ENCODE assay signal across 35 cellular contexts in genomic region chr12:48216785-48217184, GRCh38. TPM values are rescaled to one million over a fixed set of nuclear protein-coding genes. Genes with fewer than 3 reads are reported as not detected.
DNase-seq lines count a peak whose midpoint lies in the region; ATAC-seq, FAIRE-seq and TF ChIP-seq lines count a peak whose summit lies in the region.
"Had no signal": no experiment of that assay in that cellular context is flagged by ENCODE, and none has a peak within 500 bp of the region (broad histone marks: within the 10 kb centered on the region; RNA-seq: fewer than 3 reads in every experiment).

No MANE protein-coding gene starts in this region.

- H2BK15ac ChIP-seq in neuronal stem cell (ENCODE audit: low read length): no peak overlapping the region

- no peak overlapping the region for H2AK5ac ChIP-seq in neuronal stem cell (ENCODE audit: low read depth, low read length)

- no TSS peak for BruUV-seq in K562 (replicated peaks; lab: Mats Ljungman, UMichigan)
- BruUV-seq in Caco-2 (replicated peaks; lab: Mats Ljungman, UMichigan): no TSS peak

- no peak for TF ChIP-seq RAD21 in K562 (CRISPR knock-in tag; conservative IDR thresholded peaks at IDR 0.05 in 1 of 2, IDR thresholded peaks at IDR 0.05 in 1 of 2)

- no peak for TF ChIP-seq POLR2A in K562 (conservative IDR thresholded peaks at IDR 0.05)

- POLR2A ChIA-PET in K562 (lab: Yijun Ruan, JAX): no interaction called here
- POLR2A ChIA-PET in Caco-2 (lab: Charles Lee): interaction anchor here (0.5 kb wide), 1 partner anchor 234 kb away, joined by 5 read pairs; no protein-coding TSS in a partner anchor
- POLR2A ChIA-PET in CD8-positive, alpha-beta T cell (lab: Charles Lee): no interaction called here

- intact Hi-C loops in Right ventricle myocardium superior (cut with DNase I): no loop called here
- intact Hi-C loops in K562 (cut with micrococcal nuclease): no loop called here
- intact Hi-C loops in Caco-2 (cut with micrococcal nuclease; ENCODE audit: unreplicated experiment): no loop called here
- intact Hi-C loops in CD8-positive, alpha-beta T cell (cut with DNase I, micrococcal nuclease): no loop called here

- no peaks in the 10 kb centered on the region for H3K9me1 ChIP-seq in K562 (ENCODE audit: control insufficient read depth, insufficient read depth, low read length)

- H2BK120ac ChIP-seq in neuronal stem cell (ENCODE audit: low read depth, low read length): no peak overlapping the region

- no peak overlapping the region for H3K4ac ChIP-seq in neuronal stem cell (ENCODE audit: low read length)

- H2BK5ac ChIP-seq in neuronal stem cell (ENCODE audit: low read length): no peak overlapping the region

- no peaks in the 10 kb centered on the region for H3K4me1 Mint-ChIP-seq in Caco-2 (ENCODE audit: low read depth, unreplicated experiment)
- peaks cover 14% of the 10 kb centered on the region for H3K4me1 Mint-ChIP-seq in CD8-positive, alpha-beta T cell (ENCODE audit: low read depth)
- H3K4me1 Mint-ChIP-seq: nephron had no signal

- H4K20me1 ChIP-seq in K562 (replicated peaks; ENCODE audit: control insufficient read depth, insufficient read depth, low read length): no peaks in the 10 kb centered on the region

- H3K4me2 ChIP-seq in K562 (ENCODE audit: insufficient read depth, low read length) (no peak overlapping the region), neuronal stem cell (ENCODE audit: insufficient read depth, low read length, poor library complexity, severe bottlenecking) (no peak overlapping the region)

- H2AFZ ChIP-seq in K562 (ENCODE audit: low read depth, low read length) (no peak overlapping the region), neuronal stem cell (ENCODE audit: low read length) (peak overlapping the region; percentile 30)

- H3K4me3 ChIP-seq in right atrium auricular region (no peak overlapping the region), K562 (no peak overlapping the region), neuronal stem cell (ENCODE audit: low read length in 2 of 2) (no peak overlapping the region), Caco-2 (ENCODE audit: low read depth, low read length) (no peak overlapping the region), H7 (ENCODE audit: insufficient read depth, low read depth, low read length) (no peak overlapping the region)
- H3K4me3 ChIP-seq in CD8-positive, alpha-beta T cell (ENCODE audit: low read depth, low read length): no peak overlapping the region
- H3K4me3 ChIP-seq: ovary had no signal

- H4K91ac ChIP-seq in neuronal stem cell (ENCODE audit: low read depth, low read length, poor library complexity): no peak overlapping the region

- ATAC-seq in Right ventricle myocardium superior (ENCODE audit: poor library complexity) (peak; percentile 48), K562 (no peak)
- no peak for ATAC-seq in CD8-positive, alpha-beta T cell
- ATAC-seq: left lobe of liver, right cardiac atrium had no signal

- H3K9ac ChIP-seq in K562 (ENCODE audit: insufficient read depth in 1 of 2, low read depth in 2 of 2, low read length in 2 of 2): no peak overlapping the region
- no peak overlapping the region for H3K9ac ChIP-seq in neuronal stem cell (ENCODE audit: low read depth, low read length, poor library complexity)

- DNase-seq in Right ventricle myocardium superior: no peak
- no peak for DNase-seq in right atrium auricular region (ENCODE audit: low spot score)
- no peak for DNase-seq in K562 (ENCODE audit: extremely low read depth in 1 of 4, low spot score in 3 of 4)
- no peak for DNase-seq in neuronal stem cell (ENCODE audit: low spot score)
- no peak for DNase-seq in Caco-2
- DNase-seq in H7: no peak
- no peak for DNase-seq in RKO (ENCODE audit: low spot score)
- DNase-seq in CD8-positive, alpha-beta T cell: no peak
- DNase-seq: activated CD4-positive, alpha-beta T cell treated with anti-CD3 and anti-CD28 coated beads for 48 hours; activated CD8-positive, alpha-beta memory T cell treated with anti-CD3 and anti-CD28 coated beads for 24 hours; activated effector memory CD4-positive, alpha-beta T cell treated with Interleukin-2 at 50 U/mL for 16 hours; activated naive CD8-positive, alpha-beta T cell treated with anti-CD3 and anti-CD28 coated beads for 36 hours; CD8-positive, alpha-beta memory T cell; DMS153; NCI-H1105 treated with DMSO at 0.1 percent for 48 hours; NCI-H2029; NCI-H2227 treated with DMSO at 0.1 percent for 48 hours; NCI-H526 treated with DMSO at 0.1 percent for 48 hours; ovary; right cardiac atrium; stimulated activated CD4-positive, alpha-beta T cell treated with anti-CD3 and anti-CD28 coated beads, Interleukin-12 subunit alpha, Interleukin-12 subunit beta, amount 100 ng/mL, for 4 hours; stimulated activated CD4-positive, alpha-beta T cell treated with anti-CD3 and anti-CD28 coated beads, Interleukin-4, amount 100 ng/mL, for 1 hour; substantia nigra; WERI-Rb-1 had no signal

- no peak overlapping the region for H3K23ac ChIP-seq in neuronal stem cell (ENCODE audit: low read depth, low read length, poor library complexity)

- no peaks in the 10 kb centered on the region for H3K79me2 ChIP-seq in K562 (ENCODE audit: control insufficient read depth, insufficient read depth, low read length)

- in situ Hi-C loops in K562 (cut with MboI): no loop called here

- H3K79me1 ChIP-seq in neuronal stem cell (ENCODE audit: low read depth, low read length): no peaks in the 10 kb centered on the region

- no peak for FAIRE-seq in K562 (lab: Jason Lieb, UNC)
- FAIRE-seq: GM12892 had no signal

- TF ChIP-seq EP300 in K562 (IDR thresholded peaks at IDR 0.05; ENCODE audit: low read length): no peak

- no peak overlapping the region for H3K14ac ChIP-seq in neuronal stem cell (ENCODE audit: low read length)

- H3K27me3 ChIP-seq in right atrium auricular region (no peaks in the 10 kb centered on the region), K562 (ENCODE audit: control insufficient read depth in 2 of 2, insufficient read depth in 2 of 2, low read length in 2 of 2) (no peaks in the 10 kb centered on the region; a peak in 1 of 5 replicates), neuronal stem cell (ENCODE audit: control insufficient read depth in 3 of 3, insufficient read depth in 3 of 3, low read depth in 1 of 3, low read length in 3 of 3) (no peaks in the 10 kb centered on the region), Caco-2 (replicated peaks; ENCODE audit: control insufficient read depth, insufficient read depth, low read length) (no peaks in the 10 kb centered on the region), H7 (ENCODE audit: control insufficient read depth, insufficient read depth, low read length) (peaks cover 15% of the 10 kb centered on the region; the same call in 1 of the 2 replicates)
- H3K27me3 ChIP-seq in CD8-positive, alpha-beta T cell (ENCODE audit: insufficient read depth, low read length): no peaks in the 10 kb centered on the region
- H3K27me3 ChIP-seq: ovary had no signal

- no peaks in the 10 kb centered on the region for H3K36me3 Mint-ChIP-seq in Caco-2 (ENCODE audit: insufficient read depth, unreplicated experiment)
- H3K36me3 Mint-ChIP-seq in CD8-positive, alpha-beta T cell: no peaks in the 10 kb centered on the region
- H3K36me3 Mint-ChIP-seq: activated naive CD8-positive, alpha-beta T cell treated with anti-CD3 and anti-CD28 coated beads for 36 hours; CD8-positive, alpha-beta memory T cell; mesothelial cell of epicardium had no signal

- H3K9me3 ChIP-seq in right atrium auricular region (no peaks in the 10 kb centered on the region), K562 (replicated peaks; ENCODE audit: control insufficient read depth, insufficient read depth, low read depth, low read length) (no peaks in the 10 kb centered on the region), neuronal stem cell (replicated peaks in 1 of 2; ENCODE audit: control insufficient read depth in 2 of 2, insufficient read depth in 1 of 2, low read depth in 1 of 2, low read length in 2 of 2) (no peaks in the 10 kb centered on the region), Caco-2 (no peaks in the 10 kb centered on the region)
- H3K9me3 ChIP-seq in CD8-positive, alpha-beta T cell (ENCODE audit: low read length): no peaks in the 10 kb centered on the region
- H3K9me3 ChIP-seq: ovary had no signal

- H3K27ac Mint-ChIP-seq in Caco-2 (ENCODE audit: unreplicated experiment): no peak overlapping the region
- H3K27ac Mint-ChIP-seq in CD8-positive, alpha-beta T cell: no peak overlapping the region
- H3K27ac Mint-ChIP-seq: activated naive CD8-positive, alpha-beta T cell treated with anti-CD3 and anti-CD28 coated beads for 36 hours; CD8-positive, alpha-beta memory T cell; mesothelial cell of epicardium; nephron; T-helper 2 cell treated with Interferon-gamma antibody and Interleukin-4, amounts not matched to agents 5 μg/mL and 100 μg/mL, for 36 hours had no signal

- no peak overlapping the region for H3K18ac ChIP-seq in neuronal stem cell (ENCODE audit: low read length)

- no peaks in the 10 kb centered on the region for H3K36me3 ChIP-seq in right atrium auricular region
- H3K36me3 ChIP-seq in K562 (ENCODE audit: control insufficient read depth, insufficient read depth, low read length): no peaks in the 10 kb centered on the region
- no peaks in the 10 kb centered on the region for H3K36me3 ChIP-seq in neuronal stem cell (replicated peaks in 1 of 2; ENCODE audit: control insufficient read depth in 2 of 2, insufficient read depth in 2 of 2, low read length in 2 of 2)
- H3K36me3 ChIP-seq in Caco-2 (ENCODE audit: control insufficient read depth, insufficient read depth, low read length): no peaks in the 10 kb centered on the region
- H3K36me3 ChIP-seq in H7 (replicated peaks; ENCODE audit: control insufficient read depth, insufficient read depth, low read length): no peaks in the 10 kb centered on the region
- H3K36me3 ChIP-seq in CD8-positive, alpha-beta T cell (ENCODE audit: insufficient read depth, low read length): no peaks in the 10 kb centered on the region
- H3K36me3 ChIP-seq: ovary, WERI-Rb-1 had no signal

- H3K27ac ChIP-seq in right atrium auricular region: no peak overlapping the region
- H3K27ac ChIP-seq in K562 (ENCODE audit: extremely low read depth, low read depth, low read length): no peak overlapping the region
- H3K27ac ChIP-seq in neuronal stem cell (replicated peaks; ENCODE audit: low read length): no peak overlapping the region
- no peak overlapping the region for H3K27ac ChIP-seq in CD8-positive, alpha-beta T cell (ENCODE audit: low read depth, low read length)
- H3K27ac ChIP-seq: 22Rv1, ovary, WERI-Rb-1 had no signal

- H4K8ac ChIP-seq in neuronal stem cell (ENCODE audit: low read depth, low read length): no peak overlapping the region

- no peak for TF ChIP-seq CTCF in right atrium auricular region (IDR thresholded peaks at IDR 0.05)
- TF ChIP-seq CTCF in K562 (IDR thresholded peaks at IDR 0.05 in 2 of 3, conservative IDR thresholded peaks at IDR 0.05 in 1 of 3; ENCODE audit: insufficient read depth in 2 of 3, low read depth in 1 of 3, low read length in 3 of 3): no peak
- no peak for TF ChIP-seq CTCF in Caco-2 (IDR thresholded peaks at IDR 0.05; ENCODE audit: insufficient read depth in 1 of 2, low read depth in 1 of 2, low read length in 1 of 2, severe bottlenecking in 1 of 2, unreplicated experiment in 1 of 2)
- no peak for TF ChIP-seq CTCF in CD8-positive, alpha-beta T cell (IDR thresholded peaks at IDR 0.05)

- H3K9me3 Mint-ChIP-seq in Caco-2 (ENCODE audit: unreplicated experiment): no peaks in the 10 kb centered on the region
- H3K9me3 Mint-ChIP-seq in CD8-positive, alpha-beta T cell: no peaks in the 10 kb centered on the region
- H3K9me3 Mint-ChIP-seq: activated naive CD8-positive, alpha-beta T cell treated with anti-CD3 and anti-CD28 coated beads for 36 hours; central memory CD8-positive, alpha-beta T cell; mesothelial cell of epicardium; nephron; T-helper 2 cell treated with Interferon-gamma antibody and Interleukin-4, amounts not matched to agents 5 μg/mL and 100 μg/mL, for 36 hours had no signal

- H3K27me3 Mint-ChIP-seq in Caco-2 (ENCODE audit: insufficient read depth, unreplicated experiment): no peaks in the 10 kb centered on the region
- H3K27me3 Mint-ChIP-seq in CD8-positive, alpha-beta T cell (ENCODE audit: low read depth): peaks cover 7% of the 10 kb centered on the region

- CTCF ChIA-PET in K562 (lab: Yijun Ruan, JAX; ENCODE audit: low intra/inter-chr PET ratio): no interaction called here
- CTCF ChIA-PET in Caco-2 (lab: Charles Lee): no interaction called here
- CTCF ChIA-PET in CD8-positive, alpha-beta T cell (lab: Charles Lee): no interaction called here

- no peaks in the 10 kb centered on the region for H3K4me1 ChIP-seq in right atrium auricular region
- H3K4me1 ChIP-seq in K562 (replicated peaks in 1 of 2; ENCODE audit: control insufficient read depth in 2 of 2, insufficient read depth in 2 of 2, low read length in 2 of 2): no peaks in the 10 kb centered on the region; a peak in 1 of 5 replicates
- H3K4me1 ChIP-seq in neuronal stem cell (ENCODE audit: control insufficient read depth in 2 of 2, insufficient read depth in 1 of 2, low read depth in 1 of 2, low read length in 2 of 2): no peaks in the 10 kb centered on the region
- no peaks in the 10 kb centered on the region for H3K4me1 ChIP-seq in Caco-2
- H3K4me1 ChIP-seq in CD8-positive, alpha-beta T cell (ENCODE audit: insufficient read depth, low read length): peaks cover 8% of the 10 kb centered on the region

- no peak overlapping the region for H3K4me3 Mint-ChIP-seq in Caco-2 (ENCODE audit: unreplicated experiment)
- no peak overlapping the region for H3K4me3 Mint-ChIP-seq in CD8-positive, alpha-beta T cell
- H3K4me3 Mint-ChIP-seq: activated naive CD8-positive, alpha-beta T cell treated with anti-CD3 and anti-CD28 coated beads for 36 hours; CD8-positive, alpha-beta memory T cell; central memory CD8-positive, alpha-beta T cell; mesothelial cell of epicardium; nephron; T-helper 2 cell treated with Interferon-gamma antibody and Interleukin-4, amounts not matched to agents 5 μg/mL and 100 μg/mL, for 36 hours had no signal

- no peak overlapping the region for H2BK12ac ChIP-seq in neuronal stem cell (ENCODE audit: low read length)

RNA-seq across cellular contexts. Expression of gene OR10AD1, which starts 13.7 kb away (rescaled TPM):
- total RNA-seq in Right ventricle myocardium superior (not detected), right atrium auricular region (not detected), K562 (2014; rRNA removed) (not detected in 2 replicates), K562 (2014; rRNA removed; fragmentation: Illumina TruSeq; extraction: Trizol) (not detected in 2 replicates), K562 (2015; rRNA removed; fragmentation: Illumina TruSeq; extraction: Trizol) (not detected in 2 replicates), K562 (2021) (not detected in 2 replicates), Caco-2 (2022) (not detected in 2 replicates)
- not detected in 2 replicates for total RNA-seq in K562 (2011; cell fraction: chromatin; rRNA removed; ENCODE audit: low replicate concordance)
- total RNA-seq in K562 (2011; cell fraction: nucleolus; rRNA removed): 0.33 TPM in 1 of 2 replicates, not detected in the other
- total RNA-seq in K562 (2011; cell fraction: nucleoplasm; rRNA removed): not detected in 2 replicates
- polyA plus RNA-seq in K562 (2011; rRNA removed) (not detected in 2 replicates), K562 (2014; fragmentation: Illumina TruSeq; extraction: Trizol) (not detected in 2 replicates), K562 (2014; fragmentation: Nextera tagmentation; extraction: Ambion mirVana) (not detected), K562 (2014; rRNA removed) (not detected in 2 replicates)
- not detected in 2 replicates for polyA plus RNA-seq in K562 (2011; cell fraction: cytosol; rRNA removed)
- not detected in 2 replicates for polyA plus RNA-seq in K562 (2011; cell fraction: nucleus; rRNA removed)
- 0.21 and 0.76 TPM in 2 replicates for polyA plus RNA-seq in K562 (2012)
- not detected in 2 replicates for polyA minus RNA-seq in K562 (2011; rRNA and poly(A)+ RNA removed)
- not detected in 2 replicates for polyA minus RNA-seq in K562 (2011; cell fraction: cytosol; rRNA and poly(A)+ RNA removed)
- polyA minus RNA-seq in K562 (2011; cell fraction: nucleus; rRNA and poly(A)+ RNA removed): not detected in 2 replicates
- not detected for polyA plus RNA-seq in neuronal stem cell (2013, experiment 1 of 2)
- not detected for polyA plus RNA-seq in neuronal stem cell (2013, experiment 2 of 2)
- total RNA-seq in H7 (2014; rRNA removed; shearing (Covaris generic)): not detected in 2 replicates
- not detected for total RNA-seq in CD8-positive, alpha-beta T cell
- total RNA-seq: activated naive CD8-positive, alpha-beta T cell treated with anti-CD3 and anti-CD28 coated beads for 36 hours; CD8-positive, alpha-beta memory T cell; dermis microvascular lymphatic vessel endothelial cell; glomerular endothelial cell; left lobe of liver; mesothelial cell of epicardium; OCI-LY7; ovary; right cardiac atrium; ureter had no signal
- polyA plus RNA-seq: CD8-positive, alpha-beta memory T cell; ovary; right cardiac atrium had no signal

RNA-seq across cellular contexts. Expression of gene CCDC184, which starts 33.3 kb away (rescaled TPM):
- total RNA-seq in Right ventricle myocardium superior: 0.97 TPM
- 1 to 10 TPM in 1 of 2 donors, under 1 TPM in 1; 0.37 to 1.4 TPM for total RNA-seq in right atrium auricular region
- total RNA-seq in K562 (2011; cell fraction: chromatin; rRNA removed; ENCODE audit: low replicate concordance): not detected in 2 replicates
- not detected in 2 replicates for total RNA-seq in K562 (2011; cell fraction: nucleolus; rRNA removed)
- not detected in 2 replicates for total RNA-seq in K562 (2011; cell fraction: nucleoplasm; rRNA removed)
- 0.04 TPM in 1 of 2 replicates, not detected in the other for total RNA-seq in K562 (2014; rRNA removed)
- total RNA-seq in K562 (2014; rRNA removed; fragmentation: Illumina TruSeq; extraction: Trizol): not detected in 2 replicates
- not detected in 2 replicates for total RNA-seq in K562 (2015; rRNA removed; fragmentation: Illumina TruSeq; extraction: Trizol)
- 0.09 and 0.18 TPM in 2 replicates for total RNA-seq in K562 (2021)
- polyA plus RNA-seq in K562 (2011; rRNA removed): not detected in 2 replicates
- not detected in 2 replicates for polyA plus RNA-seq in K562 (2011; cell fraction: cytosol; rRNA removed)
- polyA plus RNA-seq in K562 (2011; cell fraction: nucleus; rRNA removed): not detected in 2 replicates
- 0.03 and 0.17 TPM in 2 replicates for polyA plus RNA-seq in K562 (2012)
- polyA plus RNA-seq in K562 (2014; fragmentation: Illumina TruSeq; extraction: Trizol): not detected in 2 replicates
- not detected for polyA plus RNA-seq in K562 (2014; fragmentation: Nextera tagmentation; extraction: Ambion mirVana)
- not detected in 2 replicates for polyA plus RNA-seq in K562 (2014; rRNA removed)
- polyA minus RNA-seq in K562 (2011; rRNA and poly(A)+ RNA removed): not detected in 2 replicates
- polyA minus RNA-seq in K562 (2011; cell fraction: cytosol; rRNA and poly(A)+ RNA removed): not detected in 2 replicates
- not detected in 2 replicates for polyA minus RNA-seq in K562 (2011; cell fraction: nucleus; rRNA and poly(A)+ RNA removed)
- polyA plus RNA-seq in neuronal stem cell (2013, experiment 1 of 2): 3.2 TPM
- 3.0 TPM for polyA plus RNA-seq in neuronal stem cell (2013, experiment 2 of 2)
- total RNA-seq in Caco-2 (2022): 1.00 and 1.0 TPM in 2 replicates
- total RNA-seq in H7 (2014; rRNA removed; shearing (Covaris generic)): 0.07 and 0.17 TPM in 2 replicates
- 1 to 10 TPM in 1 of 2 experiments, under 1 TPM in 1; 0.90 to 1.3 TPM for total RNA-seq in CD8-positive, alpha-beta T cell
- total RNA-seq: left lobe of liver, OCI-LY7 had no signal

RNA-seq across cellular contexts. Expression of gene ASB8, which starts 59.5 kb away (rescaled TPM):
- total RNA-seq in Right ventricle myocardium superior (86.0 TPM), right atrium auricular region (10 to 100 TPM; 35.7 to 68.6 TPM), K562 (2014; rRNA removed) (13.3 and 24.2 TPM in 2 replicates), K562 (2014; rRNA removed; fragmentation: Illumina TruSeq; extraction: Trizol) (19.6 and 30.6 TPM in 2 replicates), K562 (2015; rRNA removed; fragmentation: Illumina TruSeq; extraction: Trizol) (18.9 and 21.2 TPM in 2 replicates), K562 (2021) (18.6 and 21.6 TPM in 2 replicates), Caco-2 (2022) (27.8 and 30.6 TPM in 2 replicates)
- 29.0 and 38.0 TPM in 2 replicates for total RNA-seq in K562 (2011; cell fraction: chromatin; rRNA removed; ENCODE audit: low replicate concordance)
- 15.8 and 18.7 TPM in 2 replicates for total RNA-seq in K562 (2011; cell fraction: nucleolus; rRNA removed)
- total RNA-seq in K562 (2011; cell fraction: nucleoplasm; rRNA removed): 25.8 and 32.9 TPM in 2 replicates
- polyA plus RNA-seq in K562 (2011; rRNA removed) (25.1 and 26.2 TPM in 2 replicates), K562 (2014; fragmentation: Illumina TruSeq; extraction: Trizol) (19.8 and 21.0 TPM in 2 replicates), K562 (2014; fragmentation: Nextera tagmentation; extraction: Ambion mirVana) (10 to 100 TPM; 20.0 to 29.0 TPM), K562 (2014; rRNA removed) (15.8 and 24.4 TPM in 2 replicates)
- polyA plus RNA-seq in K562 (2011; cell fraction: cytosol; rRNA removed): 19.1 and 23.0 TPM in 2 replicates
- polyA plus RNA-seq in K562 (2011; cell fraction: nucleus; rRNA removed): 13.0 and 17.0 TPM in 2 replicates
- polyA plus RNA-seq in K562 (2012): 17.3 and 20.3 TPM in 2 replicates
- 21.1 and 22.8 TPM in 2 replicates for polyA minus RNA-seq in K562 (2011; rRNA and poly(A)+ RNA removed)
- 10.3 and 18.6 TPM in 2 replicates for polyA minus RNA-seq in K562 (2011; cell fraction: cytosol; rRNA and poly(A)+ RNA removed)
- 10.5 and 11.2 TPM in 2 replicates for polyA minus RNA-seq in K562 (2011; cell fraction: nucleus; rRNA and poly(A)+ RNA removed)
- polyA plus RNA-seq in neuronal stem cell (2013, experiment 1 of 2): 6.1 TPM
- polyA plus RNA-seq in neuronal stem cell (2013, experiment 2 of 2): 6.7 TPM
- total RNA-seq in H7 (2014; rRNA removed; shearing (Covaris generic)): 7.5 and 8.5 TPM in 2 replicates
- total RNA-seq in CD8-positive, alpha-beta T cell: 10 to 100 TPM; 54.7 to 55.6 TPM
